In the genomic region with DNA sequence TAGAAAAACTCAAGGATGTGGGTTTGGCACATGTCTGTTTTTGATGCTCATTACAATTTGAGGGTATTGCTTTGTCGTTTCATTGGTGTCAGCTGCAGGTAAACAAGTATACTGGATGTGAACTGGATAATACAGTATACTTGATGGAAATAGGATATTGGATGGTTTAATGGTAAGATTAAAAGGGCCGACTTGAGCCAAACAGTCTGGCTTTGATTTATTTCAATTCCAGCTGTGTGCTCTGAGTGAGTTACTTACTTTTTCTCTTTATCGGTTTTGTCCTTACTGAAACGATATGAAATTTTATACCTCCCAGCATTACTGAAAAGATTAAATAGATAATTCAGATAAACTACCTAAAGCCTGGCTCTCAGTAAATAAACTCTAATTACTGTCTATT, we compare ENCODE assay signal across 11 cellular contexts.
"Had no signal": no experiment of that assay in that cellular context is flagged by ENCODE, and none has a peak within 500 bp of the region (broad histone marks: within the 10 kb centered on the region; RNA-seq: fewer than 3 reads in every experiment).

No MANE protein-coding gene starts in this region.

- H3K27ac ChIP-seq: gastroesophageal sphincter, left ventricle myocardium inferior, spleen, tibial nerve, vagina had no signal

- H3K4me3 ChIP-seq: gastroesophageal sphincter, left ventricle myocardium inferior, spleen, tibial nerve, vagina had no signal

- H3K4me1 ChIP-seq: gastroesophageal sphincter, left ventricle myocardium inferior, spleen, tibial nerve had no signal

- H3K36me3 ChIP-seq: gastroesophageal sphincter, left ventricle myocardium inferior, spleen, tibial nerve, vagina had no signal

- DNase-seq: activated CD4-positive, alpha-beta T cell treated with anti-CD3 and anti-CD28 coated beads for 48 hours; activated CD8-positive, alpha-beta memory T cell treated with anti-CD3 and anti-CD28 coated beads for 24 hours; activated naive CD4-positive, alpha-beta T cell treated with anti-CD3 and anti-CD28 coated beads, Interleukin-2, amount 50 U/mL, for 16 hours; activated T-cell treated with anti-CD3 and anti-CD28 coated beads for 4 hours; left ventricle myocardium inferior; spleen; stimulated activated CD4-positive, alpha-beta T cell treated with anti-CD3 and anti-CD28 coated beads, Interleukin-1b, Interleukin-23, amount 100 ng/mL, for 48 hours; stimulated activated naive B cell treated with anti-CD40 and anti-IgM and Interleukin-4, amounts not matched to agents 10 μg/mL and 1 μg/mL and 100 μg/mL, for 72 hours had no signal

- H3K27me3 ChIP-seq: spleen, tibial nerve, vagina had no signal

- H3K9me3 ChIP-seq: gastroesophageal sphincter, left ventricle myocardium inferior, spleen, tibial nerve, vagina had no signal
